In genomic region chr7:154744861-154745258, GRCh38 we compare ENCODE assay signal across 21 cellular contexts.
"Had no signal": no experiment of that assay in that cellular context is flagged by ENCODE, and none has a peak within 500 bp of the region (broad histone marks: within the 10 kb centered on the region; RNA-seq: fewer than 3 reads in every experiment).

No MANE protein-coding gene starts in this region.

- H3K36me3 ChIP-seq: adrenal gland, brain microvascular endothelial cell, MG63, Peyer's patch had no signal

- DNase-seq: activated CD4-positive, alpha-beta T cell treated with anti-CD3 and anti-CD28 coated beads, Interleukin-2, amount 50 U/mL, for 4 hours; activated effector memory CD4-positive, alpha-beta T cell treated with anti-CD3 and anti-CD28 coated beads, Interleukin-2, amount 50 U/mL, for 16 hours; activated naive CD4-positive, alpha-beta T cell; activated T-cell treated with anti-CD3 and anti-CD28 coated beads, Interleukin-2, amount 50 U/mL, for 1 hour; brain microvascular endothelial cell; central memory CD4-positive, alpha-beta T cell; KG1; NCI-H1048; NCI-H1694 treated with DMSO at 0.1 percent for 48 hours; NCI-H2029; NCI-H524 treated with DMSO at 0.1 percent for 48 hours; Peyer's patch; SHP77 treated with DMSO at 0.1 percent for 48 hours had no signal

- H3K4me1 ChIP-seq: adrenal gland, Peyer's patch had no signal

- ATAC-seq: activated CD8-positive, alpha-beta T cell treated with anti-CD3 and anti-CD28 coated beads for 36 hours; activated naive CD4-positive, alpha-beta T cell treated with anti-CD3 and anti-CD28 coated beads, Interleukin-2, amount 50 U/mL, for 72 hours; activated T-cell treated with anti-CD3 and anti-CD28 coated beads, Interleukin-2, amount 50 U/mL, for 72 hours; activated T-helper 17 cell treated with anti-CD3 and anti-CD28 coated beads, Interleukin-2, amount 50 U/mL, for 72 hours had no signal

- FAIRE-seq: astrocyte, TTC549 had no signal

- H3K4me3 ChIP-seq: adrenal gland, MG63, Peyer's patch had no signal

- H3K27me3 ChIP-seq: adrenal gland, brain microvascular endothelial cell, MG63, Peyer's patch had no signal

- H3K27ac ChIP-seq: adrenal gland, brain microvascular endothelial cell, Peyer's patch had no signal

- H3K9me3 ChIP-seq: adrenal gland, MG63, Peyer's patch had no signal
